24 cellular contexts compared by ENCODE assay signal in the genomic region with DNA sequence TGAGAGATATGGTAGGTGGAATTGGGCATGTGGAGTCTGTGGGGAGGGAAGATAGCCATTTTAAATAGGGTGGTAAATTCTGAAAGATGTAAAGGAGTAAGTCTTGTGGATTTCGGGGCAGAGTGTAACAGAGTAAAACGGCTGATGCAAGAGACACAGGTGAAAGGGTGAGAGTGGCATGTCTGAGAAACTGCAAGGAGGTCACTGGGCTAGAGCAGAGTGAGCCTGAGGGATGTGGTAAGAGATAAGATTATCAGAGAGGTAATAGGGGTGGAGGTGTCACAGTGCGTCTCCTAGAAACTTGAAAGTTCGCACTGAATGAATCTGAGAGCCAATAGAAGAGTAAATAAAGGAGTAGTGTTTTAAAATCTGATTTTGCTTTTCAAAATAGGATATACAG.
A peak's percentile ranks its signal among the peaks of the same experiment; 100 is the strongest.
DNase-seq lines count a peak whose midpoint lies in the region; ATAC-seq and TF ChIP-seq lines count a peak whose summit lies in the region.
"Had no signal": no experiment of that assay in that cellular context is flagged by ENCODE, and none has a peak within 500 bp of the region (broad histone marks: within the 10 kb centered on the region; RNA-seq: fewer than 3 reads in every experiment).

No MANE protein-coding gene starts in this region.

- no peak overlapping the region for H3K4me3 Mint-ChIP-seq in H9
- no peak overlapping the region for H3K4me3 Mint-ChIP-seq in WTC11
- no peak overlapping the region for H3K4me3 Mint-ChIP-seq in progenitor cell of endocrine pancreas (ENCODE audit: low read depth)
- H3K4me3 Mint-ChIP-seq: CD14-positive monocyte; CD8-positive, alpha-beta memory T cell had no signal

- H3K14ac ChIP-seq in H9 (ENCODE audit: insufficient read depth, low read length): no peak overlapping the region

- H3K79me1 ChIP-seq in H9 (ENCODE audit: insufficient read depth, low read depth, low read length, poor library complexity, severe bottlenecking): no peaks in the 10 kb centered on the region

- no peaks in the 10 kb centered on the region for H3K27me3 ChIP-seq in H9 (ENCODE audit: insufficient read depth, low read length)
- H3K27me3 ChIP-seq: BE2C had no signal

- H3K23ac ChIP-seq in H9 (ENCODE audit: insufficient read length, low read depth, low read length): no peak overlapping the region

- H3K27ac Mint-ChIP-seq in H9: peak overlapping the region; percentile 2 to 34 (median 11); a peak in 5 of 7 replicates
- H3K27ac Mint-ChIP-seq in WTC11: peak overlapping the region; percentile 53; the same call in 1 of the 2 replicates
- peak overlapping the region; percentile 65 for H3K27ac Mint-ChIP-seq in progenitor cell of endocrine pancreas
- H3K27ac Mint-ChIP-seq: CD14-positive monocyte; CD8-positive, alpha-beta memory T cell had no signal

- H2BK12ac ChIP-seq in H9 (ENCODE audit: insufficient read length, low read depth, low read length): no peak overlapping the region

- H2BK20ac ChIP-seq in H9 (ENCODE audit: low read depth, low read length, poor library complexity, severe bottlenecking): no peak overlapping the region

- no peak overlapping the region for H2BK15ac ChIP-seq in H9 (ENCODE audit: low read depth, low read length)

- H2BK120ac ChIP-seq in H9 (ENCODE audit: low read depth, low read length, poor library complexity, severe bottlenecking): no peak overlapping the region

- no peaks in the 10 kb centered on the region for H4K20me1 ChIP-seq in H9 (ENCODE audit: control insufficient read depth, insufficient read depth, insufficient read length)

- H3K36me3 Mint-ChIP-seq in H9 (ENCODE audit: insufficient read depth in 1 of 3, low read depth in 3 of 3) (no peaks in the 10 kb centered on the region), WTC11 (no peaks in the 10 kb centered on the region), progenitor cell of endocrine pancreas (ENCODE audit: insufficient read depth) (no peaks in the 10 kb centered on the region)
- H3K36me3 Mint-ChIP-seq: CD14-positive monocyte; CD8-positive, alpha-beta memory T cell had no signal

- no peak overlapping the region for H2BK5ac ChIP-seq in H9 (ENCODE audit: insufficient read length, low read length)

- no peak overlapping the region for H3K4me2 ChIP-seq in H9 (ENCODE audit: insufficient read depth, insufficient read length, low read length)

- no peak overlapping the region for H3K18ac ChIP-seq in H9 (ENCODE audit: insufficient read length, low read depth, low read length)

- WGBS in H9 (ENCODE audit: extremely low coverage, insufficient read length, low lambda C conversion rate): no CpG with 5 or more reads among the region's 4 CpGs

- ATAC-seq in WTC11 (peak; percentile 73), GM19023 (IDR thresholded peaks at IDR 0.05; ENCODE audit: unreplicated experiment) (no peak)
- ATAC-seq: Panc1 had no signal

- H3K4ac ChIP-seq in H9 (ENCODE audit: low read depth, low read length): no peak overlapping the region

- no peak overlapping the region for H3K56ac ChIP-seq in H9 (ENCODE audit: insufficient read length, low read depth, low read length)

- H3K27ac ChIP-seq in H9 (ENCODE audit: insufficient read length, low read depth, low read length): no peak overlapping the region
- H3K27ac ChIP-seq: RWPE1 had no signal

- H4K8ac ChIP-seq in H9 (replicated peaks; ENCODE audit: insufficient read length, low read depth, low read length): no peak overlapping the region

- no peak overlapping the region for H2AK5ac ChIP-seq in H9 (ENCODE audit: insufficient read length, low read length)

- TF ChIP-seq CTCF in H9 (conservative IDR thresholded peaks at IDR 0.05) (no peak), WTC11 (IDR thresholded peaks at IDR 0.05) (no peak), progenitor cell of endocrine pancreas (IDR thresholded peaks at IDR 0.05; ENCODE audit: unreplicated experiment) (no peak)

- no peaks in the 10 kb centered on the region for H3K79me2 ChIP-seq in H9 (ENCODE audit: insufficient read depth, low read length)

- CTCF ChIA-PET in WTC11 (lab: Charles Lee): no interaction called here

- no peak overlapping the region for H4K5ac ChIP-seq in H9 (ENCODE audit: insufficient read length, low read depth, low read length)

- H2AFZ ChIP-seq in H9 (ENCODE audit: low read length): no peak overlapping the region

- H3T11ph ChIP-seq in H9 (ENCODE audit: low read length): no peak overlapping the region

- H3K27me3 Mint-ChIP-seq in H9 (ENCODE audit: low read depth) (no peaks in the 10 kb centered on the region; the same call in 1 of the 2 replicates), WTC11 (ENCODE audit: low read depth) (no peaks in the 10 kb centered on the region), progenitor cell of endocrine pancreas (no peaks in the 10 kb centered on the region)

- H4K91ac ChIP-seq in H9 (ENCODE audit: insufficient read length, low read depth, low read length): no peak overlapping the region

- no peak overlapping the region for H3K9ac ChIP-seq in H9 (ENCODE audit: extremely low read depth, insufficient read length, low read length)

- no peaks in the 10 kb centered on the region for H3K23me2 ChIP-seq in H9 (ENCODE audit: insufficient read length, low read depth, low read length, poor library complexity, severe bottlenecking)

- DNase-seq in H9 (no peak), WTC11 (ENCODE audit: low spot score) (no peak), iPS-NIHi7 (ENCODE audit: extremely low spot score) (peak; percentile 12), progenitor cell of endocrine pancreas (ENCODE audit: low spot score, unreplicated experiment) (no peak), Ammon's horn (ENCODE audit: low spot score) (no peak), AG08396 (ENCODE audit: low spot score) (no peak), iPS-NIHi11 (ENCODE audit: low spot score) (no peak)
- DNase-seq: BE2C; CD8-positive, alpha-beta memory T cell; DMS153; Karpas-422; NCI-H1092 treated with DMSO at 0.1 percent for 48 hours; NCI-H1436; NCI-H187; NCI-H2081 treated with DMSO at 0.1 percent for 48 hours; NCI-H2171; NCI-H345; NCI-H524; NCI-H82; SHP77 had no signal

- H3K9me3 ChIP-seq in H9 (ENCODE audit: control insufficient read depth, low read depth, low read length): no peaks in the 10 kb centered on the region
- H3K9me3 ChIP-seq: BE2C had no signal

- H3K4me1 Mint-ChIP-seq in H9 (peaks cover 6 to 16% of the 10 kb centered on the region in 2 experiments), WTC11 (peaks cover 7% of the 10 kb centered on the region; the same call in 1 of the 2 replicates), progenitor cell of endocrine pancreas (ENCODE audit: low read depth) (peaks cover 15% of the 10 kb centered on the region)
- H3K4me1 Mint-ChIP-seq: CD14-positive monocyte; CD8-positive, alpha-beta memory T cell had no signal

- no peaks in the 10 kb centered on the region for H3K4me1 ChIP-seq in H9 (ENCODE audit: insufficient read depth, low read length)
- H3K4me1 ChIP-seq: BE2C had no signal

- H3K9me3 Mint-ChIP-seq in H9: no peaks in the 10 kb centered on the region
- H3K9me3 Mint-ChIP-seq in WTC11: no peaks in the 10 kb centered on the region
- H3K9me3 Mint-ChIP-seq in progenitor cell of endocrine pancreas (ENCODE audit: low read depth): no peaks in the 10 kb centered on the region

- POLR2A ChIA-PET in WTC11 (lab: Charles Lee): no interaction called here

TF ChIP-seq in WTC11, 78 proteins besides CTCF, POLR2A, EP300 and RAD21:
- TF ChIP-seq ZNF138 (CRISPR knock-in tag; conservative IDR thresholded peaks at IDR 0.05) (no peak), ZNF396 (CRISPR knock-in tag; IDR thresholded peaks at IDR 0.05; ENCODE audit: borderline replicate concordance) (no peak)
- TF ChIP-seq, protein P1, sequence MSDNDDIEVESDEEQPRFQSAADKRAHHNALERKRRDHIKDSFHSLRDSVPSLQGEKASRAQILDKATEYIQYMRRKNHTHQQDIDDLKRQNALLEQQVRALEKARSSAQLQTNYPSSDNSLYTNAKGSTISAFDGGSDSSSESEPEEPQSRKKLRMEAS (CRISPR knock-in tag; IDR thresholded peaks at IDR 0.05): no peak

Comparison
In these comparisons a context has a peak if more than half of its experiments do, and no peak if none do; other contexts are left out.
1. H3K27ac Mint-ChIP-seq: peak in every context shown above with its lines; median percentile 65 in progenitor cell of endocrine pancreas; 53 in WTC11; 11 in H9.